In genomic region chr4:1903035-1903434, GRCh38 we compare ENCODE assay signal across 18 cellular contexts.
"Had no signal": no experiment of that assay in that cellular context is flagged by ENCODE, and none has a peak within 500 bp of the region (broad histone marks: within the 10 kb centered on the region; RNA-seq: fewer than 3 reads in every experiment).

No MANE protein-coding gene starts in this region.

- H3K27ac ChIP-seq: brain microvascular endothelial cell, coronary artery, foreskin keratinocyte, neutrophil, parathyroid adenoma had no signal

- ATAC-seq: activated T-helper 17 cell treated with anti-CD3 and anti-CD28 coated beads, Interleukin-2, amount 50 U/mL, for 72 hours; foreskin keratinocyte; left ventricle myocardium superior; natural killer cell; SK-N-SH treated with all-trans-retinoic acid at 6 μM for 48 hours had no signal

- H3K27me3 Mint-ChIP-seq: activated naive CD8-positive, alpha-beta T cell treated with anti-CD3 and anti-CD28 coated beads, Interleukin-2, amount 10 ng/mL, durations not matched to agents 7 days and 5 days; activated T-helper 17 cell treated with anti-CD3 and anti-CD28 coated beads, Interleukin-2, amount 50 U/mL, for 72 hours; central memory CD8-positive, alpha-beta T cell had no signal

- H3K9me3 Mint-ChIP-seq: activated naive CD8-positive, alpha-beta T cell treated with anti-CD3 and anti-CD28 coated beads, Interleukin-2, amount 10 ng/mL, durations not matched to agents 7 days and 5 days; activated T-helper 17 cell treated with anti-CD3 and anti-CD28 coated beads, Interleukin-2, amount 50 U/mL, for 72 hours; central memory CD8-positive, alpha-beta T cell; natural killer cell had no signal

- DNase-seq: activated CD8-positive, alpha-beta memory T cell treated with anti-CD3 and anti-CD28 coated beads for 24 hours; activated naive CD8-positive, alpha-beta T cell treated with anti-CD3 and anti-CD28 coated beads, Interleukin-2, amount 10 ng/mL, durations not matched to agents 7 days and 5 days; anterior cingulate cortex; brain microvascular endothelial cell; effector CD4-positive, alpha-beta T cell; foreskin keratinocyte; head of caudate nucleus; kidney glomerular epithelial cell; left ventricle myocardium superior; mesenchymal stem cell; natural killer cell; SHP77 treated with DMSO at 0.1 percent for 48 hours had no signal

- H3K4me3 Mint-ChIP-seq: activated naive CD8-positive, alpha-beta T cell treated with anti-CD3 and anti-CD28 coated beads, Interleukin-2, amount 10 ng/mL, durations not matched to agents 7 days and 5 days; activated T-helper 17 cell treated with anti-CD3 and anti-CD28 coated beads, Interleukin-2, amount 50 U/mL, for 72 hours; central memory CD8-positive, alpha-beta T cell; natural killer cell had no signal

- H3K36me3 Mint-ChIP-seq: natural killer cell had no signal

- H3K27ac Mint-ChIP-seq: activated naive CD8-positive, alpha-beta T cell treated with anti-CD3 and anti-CD28 coated beads, Interleukin-2, amount 10 ng/mL, durations not matched to agents 7 days and 5 days; activated T-helper 17 cell treated with anti-CD3 and anti-CD28 coated beads, Interleukin-2, amount 50 U/mL, for 72 hours; natural killer cell had no signal
